Comparison of ENCODE assay signal across 1 cellular context in genomic region chr10:67816719-67817118, GRCh38.
TF ChIP-seq lines count a peak whose summit lies in the region.

No MANE protein-coding gene starts in this region.

TF ChIP-seq in HepG2, 621 proteins besides CTCF, POLR2A, EP300 and RAD21:
- no peak for TF ChIP-seq ZNF468 (CRISPR knock-in tag; IDR thresholded peaks at IDR 0.05)
- TF ChIP-seq DPF2 (CRISPR knock-in tag; IDR thresholded peaks at IDR 0.05; ENCODE audit: borderline replicate concordance, low read depth) = no peak
- no peak for TF ChIP-seq PHF21A (CRISPR knock-in tag; IDR thresholded peaks at IDR 0.05)
- TF ChIP-seq CHCHD3 (CRISPR knock-in tag; IDR thresholded peaks at IDR 0.05) = no peak
- TF ChIP-seq ZNF607 (CRISPR knock-in tag; IDR thresholded peaks at IDR 0.05; ENCODE audit: borderline replicate concordance) = no peak
- TF ChIP-seq ELF4 (CRISPR knock-in tag; IDR thresholded peaks at IDR 0.05; ENCODE audit: borderline replicate concordance) = no peak
- TF ChIP-seq, protein P1, sequence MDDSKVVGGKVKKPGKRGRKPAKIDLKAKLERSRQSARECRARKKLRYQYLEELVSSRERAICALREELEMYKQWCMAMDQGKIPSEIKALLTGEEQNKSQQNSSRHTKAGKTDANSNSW (CRISPR knock-in tag; IDR thresholded peaks at IDR 0.05; ENCODE audit: borderline replicate concordance) = no peak
- TF ChIP-seq, protein P2, sequence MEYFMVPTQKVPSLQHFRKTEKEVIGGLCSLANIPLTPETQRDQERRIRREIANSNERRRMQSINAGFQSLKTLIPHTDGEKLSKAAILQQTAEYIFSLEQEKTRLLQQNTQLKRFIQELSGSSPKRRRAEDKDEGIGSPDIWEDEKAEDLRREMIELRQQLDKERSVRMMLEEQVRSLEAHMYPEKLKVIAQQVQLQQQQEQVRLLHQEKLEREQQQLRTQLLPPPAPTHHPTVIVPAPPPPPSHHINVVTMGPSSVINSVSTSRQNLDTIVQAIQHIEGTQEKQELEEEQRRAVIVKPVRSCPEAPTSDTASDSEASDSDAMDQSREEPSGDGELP (IDR thresholded peaks at IDR 0.05; ENCODE audit: borderline replicate concordance, low read depth) = no peak
- TF ChIP-seq KLF15 (CRISPR knock-in tag; IDR thresholded peaks at IDR 0.05; ENCODE audit: borderline replicate concordance) = no peak
- TF ChIP-seq ZNF234 (CRISPR knock-in tag; conservative IDR thresholded peaks at IDR 0.05) = no peak
- TF ChIP-seq, protein P3, sequence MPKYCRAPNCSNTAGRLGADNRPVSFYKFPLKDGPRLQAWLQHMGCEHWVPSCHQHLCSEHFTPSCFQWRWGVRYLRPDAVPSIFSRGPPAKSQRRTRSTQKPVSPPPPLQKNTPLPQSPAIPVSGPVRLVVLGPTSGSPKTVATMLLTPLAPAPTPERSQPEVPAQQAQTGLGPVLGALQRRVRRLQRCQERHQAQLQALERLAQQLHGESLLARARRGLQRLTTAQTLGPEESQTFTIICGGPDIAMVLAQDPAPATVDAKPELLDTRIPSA (CRISPR knock-in tag; IDR thresholded peaks at IDR 0.05; ENCODE audit: borderline replicate concordance) = no peak
- no peak for TF ChIP-seq ZNF383 (CRISPR knock-in tag; IDR thresholded peaks at IDR 0.05; ENCODE audit: borderline replicate concordance)
